In the genomic region with DNA sequence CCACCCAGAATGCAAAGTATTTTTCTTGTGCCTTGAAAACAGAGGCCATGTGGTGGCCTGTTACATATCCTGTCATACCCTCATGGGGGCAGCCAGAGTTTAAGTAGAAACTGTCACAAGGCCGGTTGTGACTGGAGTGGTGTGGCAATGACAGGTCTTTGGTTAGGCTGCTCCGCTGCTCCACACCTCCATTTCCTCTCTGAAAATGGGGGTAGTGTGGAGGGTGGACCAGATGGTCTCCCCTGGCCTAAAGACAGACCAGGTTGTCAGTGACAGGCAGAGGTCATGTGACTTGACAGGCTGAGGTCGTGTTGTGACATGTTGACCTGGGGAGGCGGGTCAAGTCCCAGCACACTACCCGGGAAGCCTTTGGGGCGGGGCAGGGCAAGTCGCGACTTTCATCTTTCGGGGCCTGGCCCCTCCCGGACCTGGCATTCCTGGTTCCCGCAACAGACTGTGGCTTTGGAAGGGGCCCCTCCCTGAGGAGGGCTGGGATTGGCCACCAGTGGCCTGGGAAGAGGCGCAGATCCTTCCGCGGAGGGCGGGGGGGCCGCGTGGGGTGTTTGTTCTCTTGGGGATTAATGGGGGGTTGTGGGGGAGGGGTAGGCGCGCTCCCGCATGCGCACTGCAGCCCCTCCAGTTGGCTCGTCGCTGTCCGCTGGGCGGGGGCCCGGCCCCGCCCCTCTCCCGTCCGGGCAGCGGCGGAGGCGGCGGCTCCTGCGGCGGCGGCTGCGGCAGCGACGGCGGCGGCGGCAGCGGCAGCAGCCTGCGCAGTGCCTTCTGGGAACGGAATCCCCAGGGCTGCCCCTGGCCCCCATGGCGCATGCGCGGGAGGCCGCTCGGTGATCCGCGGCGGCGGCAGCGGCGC, we compare ENCODE assay signal across 1 cellular context.
TF ChIP-seq lines count a peak whose summit lies in the region.

TSS of gene MBD6 (plus strand) at position 806 of the 868 bp plus-strand sequence. CDS start 1,480 bp downstream, outside the sequence.

TF ChIP-seq in HepG2, 621 proteins besides CTCF, POLR2A, EP300 and RAD21 (continued from another document and continues in another):
- TF ChIP-seq ZNF260 (CRISPR knock-in tag; IDR thresholded peaks at IDR 0.05; ENCODE audit: borderline replicate concordance, low read depth) (no peak), SPEN (CRISPR knock-in tag; IDR thresholded peaks at IDR 0.05; ENCODE audit: low read depth) (peak; percentile 37; the same call in 1 of the 2 replicates), ISL2 (CRISPR knock-in tag; IDR thresholded peaks at IDR 0.05) (peak; percentile 77), NFE2L1 (CRISPR knock-in tag; IDR thresholded peaks at IDR 0.05; ENCODE audit: borderline replicate concordance) (no peak), POGZ (CRISPR knock-in tag; IDR thresholded peaks at IDR 0.05) (peak; percentile 34; the same call in 1 of the 2 replicates), NFYC (CRISPR knock-in tag; IDR thresholded peaks at IDR 0.05) (peak; percentile 63), ZGPAT (CRISPR knock-in tag; IDR thresholded peaks at IDR 0.05) (peak; percentile 92), NCOA2 (CRISPR knock-in tag; IDR thresholded peaks at IDR 0.05) (peak; percentile 41), ZNF510 (CRISPR knock-in tag; IDR thresholded peaks at IDR 0.05; ENCODE audit: low read depth) (peak; percentile 66; the same call in 1 of the 2 replicates), ZNF543 (CRISPR knock-in tag; IDR thresholded peaks at IDR 0.05) (peak; percentile 89), KLF6 (CRISPR knock-in tag; IDR thresholded peaks at IDR 0.05) (peak; percentile 41; the same call in 1 of the 2 replicates), ZNF674 (CRISPR knock-in tag; IDR thresholded peaks at IDR 0.05; ENCODE audit: low read depth) (no peak), KAT7 (CRISPR knock-in tag; IDR thresholded peaks at IDR 0.05; ENCODE audit: borderline replicate concordance) (no peak; the same call in 1 of the 2 replicates), ZNF83 (CRISPR knock-in tag; IDR thresholded peaks at IDR 0.05; ENCODE audit: borderline replicate concordance) (no peak), KDM4B (CRISPR knock-in tag; IDR thresholded peaks at IDR 0.05) (peak; percentile 10; the same call in 1 of the 2 replicates), REST (IDR thresholded peaks at IDR 0.05; ENCODE audit: borderline replicate concordance in 1 of 2, low read depth in 1 of 2, low read length in 2 of 2) (no peak), RAD51 (IDR thresholded peaks at IDR 0.05; ENCODE audit: borderline replicate concordance) (peak; percentile 91), SIX1 (CRISPR knock-in tag; IDR thresholded peaks at IDR 0.05; ENCODE audit: borderline replicate concordance) (no peak), ZNF431 (CRISPR knock-in tag; IDR thresholded peaks at IDR 0.05; ENCODE audit: borderline replicate concordance, low read depth) (no peak), ZNF724P (CRISPR knock-in tag; IDR thresholded peaks at IDR 0.05; ENCODE audit: borderline replicate concordance) (no peak), AGO2 (optimal IDR thresholded peaks at IDR 0.05; ENCODE audit: low read depth, low read length) (peak; percentile 32), MLXIP (CRISPR knock-in tag; IDR thresholded peaks at IDR 0.05; ENCODE audit: borderline replicate concordance) (0 out of 2 replicates have a peak, but pooled peaks have one; percentile 15), ZC3H13 (CRISPR knock-in tag; IDR thresholded peaks at IDR 0.05) (peak; percentile 55; the same call in 1 of the 2 replicates), ZMAT3 (CRISPR knock-in tag; conservative IDR thresholded peaks at IDR 0.05) (no peak), HNRNPL (IDR thresholded peaks at IDR 0.05; ENCODE audit: low read depth, low read length) (no peak), FOXA1 (IDR thresholded peaks at IDR 0.05) (no peak), FOXA1 (CRISPR knock-in tag; IDR thresholded peaks at IDR 0.05) (0 out of 2 replicates have a peak, but pooled peaks have one; percentile 32), ZNF572 (CRISPR knock-in tag; IDR thresholded peaks at IDR 0.05) (no peak), MED1 (CRISPR knock-in tag; IDR thresholded peaks at IDR 0.05) (peak; percentile 74), ZNF232 (CRISPR knock-in tag; IDR thresholded peaks at IDR 0.05; ENCODE audit: borderline replicate concordance) (0 out of 2 replicates have a peak, but pooled peaks have one; percentile 55), GABPB1 (CRISPR knock-in tag; IDR thresholded peaks at IDR 0.05) (peak; percentile 78), BRD4 (CRISPR knock-in tag; IDR thresholded peaks at IDR 0.05) (peak; percentile 53; the same call in 1 of the 2 replicates), RARA (CRISPR knock-in tag; IDR thresholded peaks at IDR 0.05) (peak; percentile 86), HDAC2 (CRISPR knock-in tag; IDR thresholded peaks at IDR 0.05) (0 out of 2 replicates have a peak, but pooled peaks have one; percentile 10), TOPORS (CRISPR knock-in tag; IDR thresholded peaks at IDR 0.05) (no peak), ZNF557 (CRISPR knock-in tag; IDR thresholded peaks at IDR 0.05) (0 out of 2 replicates have a peak, but pooled peaks have one; percentile 81), SMAD9 (CRISPR knock-in tag; IDR thresholded peaks at IDR 0.05) (no peak)
- TF ChIP-seq, protein P1, sequence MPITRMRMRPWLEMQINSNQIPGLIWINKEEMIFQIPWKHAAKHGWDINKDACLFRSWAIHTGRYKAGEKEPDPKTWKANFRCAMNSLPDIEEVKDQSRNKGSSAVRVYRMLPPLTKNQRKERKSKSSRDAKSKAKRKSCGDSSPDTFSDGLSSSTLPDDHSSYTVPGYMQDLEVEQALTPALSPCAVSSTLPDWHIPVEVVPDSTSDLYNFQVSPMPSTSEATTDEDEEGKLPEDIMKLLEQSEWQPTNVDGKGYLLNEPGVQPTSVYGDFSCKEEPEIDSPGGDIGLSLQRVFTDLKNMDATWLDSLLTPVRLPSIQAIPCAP (CRISPR knock-in tag; IDR thresholded peaks at IDR 0.05; ENCODE audit: low read depth) = 0 out of 2 replicates have a peak, but pooled peaks have one; percentile 66
- TF ChIP-seq, protein P2, sequence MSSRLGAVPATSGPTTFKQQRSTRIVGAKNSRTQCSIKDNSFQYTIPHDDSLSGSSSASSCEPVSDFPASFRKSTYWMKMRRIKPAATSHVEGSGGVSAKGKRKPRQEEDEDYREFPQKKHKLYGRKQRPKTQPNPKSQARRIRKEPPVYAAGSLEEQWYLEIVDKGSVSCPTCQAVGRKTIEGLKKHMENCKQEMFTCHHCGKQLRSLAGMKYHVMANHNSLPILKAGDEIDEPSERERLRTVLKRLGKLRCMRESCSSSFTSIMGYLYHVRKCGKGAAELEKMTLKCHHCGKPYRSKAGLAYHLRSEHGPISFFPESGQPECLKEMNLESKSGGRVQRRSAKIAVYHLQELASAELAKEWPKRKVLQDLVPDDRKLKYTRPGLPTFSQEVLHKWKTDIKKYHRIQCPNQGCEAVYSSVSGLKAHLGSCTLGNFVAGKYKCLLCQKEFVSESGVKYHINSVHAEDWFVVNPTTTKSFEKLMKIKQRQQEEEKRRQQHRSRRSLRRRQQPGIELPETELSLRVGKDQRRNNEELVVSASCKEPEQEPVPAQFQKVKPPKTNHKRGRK (CRISPR knock-in tag; IDR thresholded peaks at IDR 0.05) = no peak
- TF ChIP-seq, protein P3, sequence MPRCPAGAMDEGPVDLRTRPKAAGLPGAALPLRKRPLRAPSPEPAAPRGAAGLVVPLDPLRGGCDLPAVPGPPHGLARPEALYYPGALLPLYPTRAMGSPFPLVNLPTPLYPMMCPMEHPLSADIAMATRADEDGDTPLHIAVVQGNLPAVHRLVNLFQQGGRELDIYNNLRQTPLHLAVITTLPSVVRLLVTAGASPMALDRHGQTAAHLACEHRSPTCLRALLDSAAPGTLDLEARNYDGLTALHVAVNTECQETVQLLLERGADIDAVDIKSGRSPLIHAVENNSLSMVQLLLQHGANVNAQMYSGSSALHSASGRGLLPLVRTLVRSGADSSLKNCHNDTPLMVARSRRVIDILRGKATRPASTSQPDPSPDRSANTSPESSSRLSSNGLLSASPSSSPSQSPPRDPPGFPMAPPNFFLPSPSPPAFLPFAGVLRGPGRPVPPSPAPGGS (CRISPR knock-in tag; IDR thresholded peaks at IDR 0.05) = no peak
- TF ChIP-seq, protein P4, sequence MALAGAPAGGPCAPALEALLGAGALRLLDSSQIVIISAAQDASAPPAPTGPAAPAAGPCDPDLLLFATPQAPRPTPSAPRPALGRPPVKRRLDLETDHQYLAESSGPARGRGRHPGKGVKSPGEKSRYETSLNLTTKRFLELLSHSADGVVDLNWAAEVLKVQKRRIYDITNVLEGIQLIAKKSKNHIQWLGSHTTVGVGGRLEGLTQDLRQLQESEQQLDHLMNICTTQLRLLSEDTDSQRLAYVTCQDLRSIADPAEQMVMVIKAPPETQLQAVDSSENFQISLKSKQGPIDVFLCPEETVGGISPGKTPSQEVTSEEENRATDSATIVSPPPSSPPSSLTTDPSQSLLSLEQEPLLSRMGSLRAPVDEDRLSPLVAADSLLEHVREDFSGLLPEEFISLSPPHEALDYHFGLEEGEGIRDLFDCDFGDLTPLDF (CRISPR knock-in tag; IDR thresholded peaks at IDR 0.05) = no peak
- TF ChIP-seq, protein P5, sequence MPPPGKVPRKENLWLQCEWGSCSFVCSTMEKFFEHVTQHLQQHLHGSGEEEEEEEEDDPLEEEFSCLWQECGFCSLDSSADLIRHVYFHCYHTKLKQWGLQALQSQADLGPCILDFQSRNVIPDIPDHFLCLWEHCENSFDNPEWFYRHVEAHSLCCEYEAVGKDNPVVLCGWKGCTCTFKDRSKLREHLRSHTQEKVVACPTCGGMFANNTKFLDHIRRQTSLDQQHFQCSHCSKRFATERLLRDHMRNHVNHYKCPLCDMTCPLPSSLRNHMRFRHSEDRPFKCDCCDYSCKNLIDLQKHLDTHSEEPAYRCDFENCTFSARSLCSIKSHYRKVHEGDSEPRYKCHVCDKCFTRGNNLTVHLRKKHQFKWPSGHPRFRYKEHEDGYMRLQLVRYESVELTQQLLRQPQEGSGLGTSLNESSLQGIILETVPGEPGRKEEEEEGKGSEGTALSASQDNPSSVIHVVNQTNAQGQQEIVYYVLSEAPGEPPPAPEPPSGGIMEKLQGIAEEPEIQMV (CRISPR knock-in tag; IDR thresholded peaks at IDR 0.05; ENCODE audit: low read depth) = 0 out of 2 replicates have a peak, but pooled peaks have one; percentile 63
- TF ChIP-seq, protein P6, sequence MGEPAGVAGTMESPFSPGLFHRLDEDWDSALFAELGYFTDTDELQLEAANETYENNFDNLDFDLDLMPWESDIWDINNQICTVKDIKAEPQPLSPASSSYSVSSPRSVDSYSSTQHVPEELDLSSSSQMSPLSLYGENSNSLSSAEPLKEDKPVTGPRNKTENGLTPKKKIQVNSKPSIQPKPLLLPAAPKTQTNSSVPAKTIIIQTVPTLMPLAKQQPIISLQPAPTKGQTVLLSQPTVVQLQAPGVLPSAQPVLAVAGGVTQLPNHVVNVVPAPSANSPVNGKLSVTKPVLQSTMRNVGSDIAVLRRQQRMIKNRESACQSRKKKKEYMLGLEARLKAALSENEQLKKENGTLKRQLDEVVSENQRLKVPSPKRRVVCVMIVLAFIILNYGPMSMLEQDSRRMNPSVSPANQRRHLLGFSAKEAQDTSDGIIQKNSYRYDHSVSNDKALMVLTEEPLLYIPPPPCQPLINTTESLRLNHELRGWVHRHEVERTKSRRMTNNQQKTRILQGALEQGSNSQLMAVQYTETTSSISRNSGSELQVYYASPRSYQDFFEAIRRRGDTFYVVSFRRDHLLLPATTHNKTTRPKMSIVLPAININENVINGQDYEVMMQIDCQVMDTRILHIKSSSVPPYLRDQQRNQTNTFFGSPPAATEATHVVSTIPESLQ (CRISPR knock-in tag; conservative IDR thresholded peaks at IDR 0.05) = no peak
